ENCODE assay signal across 26 cellular contexts in the genomic region with DNA sequence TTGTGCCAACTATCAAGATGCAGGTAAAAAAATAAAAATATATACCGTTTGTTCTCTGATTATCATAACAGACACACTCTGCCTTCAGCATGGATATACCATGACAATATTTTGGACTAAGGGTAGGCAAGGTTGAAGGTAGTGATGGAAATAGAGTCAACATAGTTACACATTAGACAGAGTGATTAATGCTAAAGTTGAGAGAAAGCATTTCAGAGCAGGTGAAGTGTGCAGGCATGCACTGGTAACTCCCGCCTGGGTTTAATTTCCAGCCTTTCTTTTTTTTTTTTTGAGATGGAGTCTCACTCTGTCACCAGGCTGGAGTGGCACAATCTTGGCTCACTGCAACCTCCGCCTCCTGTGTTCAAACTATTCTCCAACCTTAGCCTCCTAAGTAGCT.
DNase-seq lines count a peak whose midpoint lies in the region; ATAC-seq, FAIRE-seq and TF ChIP-seq lines count a peak whose summit lies in the region.
"Had no signal": no experiment of that assay in that cellular context is flagged by ENCODE, and none has a peak within 500 bp of the region (broad histone marks: within the 10 kb centered on the region; RNA-seq: fewer than 3 reads in every experiment).

No MANE protein-coding gene starts in this region.

- H3K4me1 ChIP-seq in transverse colon: no peaks in the 10 kb centered on the region
- no peaks in the 10 kb centered on the region for H3K4me1 ChIP-seq in PC-9 (replicated peaks; ENCODE audit: insufficient read depth)
- H3K4me1 ChIP-seq: BE2C had no signal

- no peak for ATAC-seq in GM19324 (IDR thresholded peaks at IDR 0.05; ENCODE audit: low FRiP score, unreplicated experiment)
- ATAC-seq: GM12878 had no signal

- no peaks in the 10 kb centered on the region for H3K27me3 ChIP-seq in transverse colon
- no peaks in the 10 kb centered on the region; the same call in 1 of the 2 replicates for H3K27me3 ChIP-seq in PC-9 (ENCODE audit: insufficient read depth, low read depth)
- H3K27me3 ChIP-seq: BE2C, BLaER1 had no signal

- POLR2A ChIA-PET in PC-9 (lab: Charles Lee; ENCODE audit: unreplicated experiment): no interaction called here

- peak; percentile 43 for FAIRE-seq in H54 (lab: Jason Lieb, UNC)
- FAIRE-seq: A204.1, D721Med, GM12878, GM12892, GM18507, GM19239 had no signal

- intact Hi-C loops in transverse colon (cut with DNase I; ENCODE audit: low total_unique reads): no loop called here
- intact Hi-C loops in PC-9 (cut with micrococcal nuclease; ENCODE audit: unreplicated experiment): no loop called here

- in situ Hi-C loops in transverse colon (cut with MboI; ENCODE audit: low pct_ligation_motif_present in 1 of 4, low pct_unique_long_range_greater_than_20kb in 1 of 4, low sequenced_read_pairs in 3 of 4): no loop called here

- no peaks in the 10 kb centered on the region for H3K9me2 ChIP-seq in PC-9 (ENCODE audit: insufficient read depth)

- TF ChIP-seq POLR2A in H54 (IDR thresholded peaks at IDR 0.05; ENCODE audit: low read depth, low read length): no peak
- TF ChIP-seq POLR2A in transverse colon (IDR thresholded peaks at IDR 0.05): no peak

- CTCF ChIA-PET in PC-9 (lab: Charles Lee): no interaction called here

- no TSS peak for BruUV-seq in PC-9 (replicated peaks; lab: Mats Ljungman, UMichigan)

- DNase-seq in H54 (ENCODE audit: insufficient read length, low spot score) (no peak), kidney glomerular epithelial cell (lab: John Stamatoyannopoulos, UW) (peak; percentile 7), left kidney (ENCODE audit: low read depth, low spot score) (peak; percentile 72), transverse colon (no peak), PC-9 (no peak), NCI-H1436 treated with DMSO at 0.1 percent for 48 hours (lab: John Stamatoyannopoulos, UW) (no peak)
- DNase-seq: 8988T; ACHN; BE2C; C1 segment of cervical spinal cord; Calu3; CD4-positive, alpha-beta memory T cell; CD4-positive, CD25-positive, alpha-beta regulatory T cell; CD8-positive, alpha-beta memory T cell; COR-L47; DND-41; EL; GDM1 had no signal

- H2AFZ ChIP-seq in PC-9: no peak overlapping the region

- 78 to 82% methylated on average over 3 of the region's 3 CpGs for WGBS in transverse colon (ENCODE audit: low coverage in 1 of 2), 2 donors

- H3K79me2 ChIP-seq in PC-9 (ENCODE audit: low read depth): no peaks in the 10 kb centered on the region

- no peak overlapping the region for H3K27ac ChIP-seq in transverse colon
- no peak overlapping the region for H3K27ac ChIP-seq in PC-9
- H3K27ac ChIP-seq: BLaER1 had no signal

- H3F3A ChIP-seq in PC-9 (ENCODE audit: insufficient read depth, low read depth): no peaks in the 10 kb centered on the region

- H3K4me3 ChIP-seq in transverse colon (no peak overlapping the region), PC-9 (no peak overlapping the region)
- H3K4me3 ChIP-seq: BLaER1, GM12878 had no signal

- no peak for TF ChIP-seq EP300 in transverse colon (IDR thresholded peaks at IDR 0.05; ENCODE audit: low read depth)

- TF ChIP-seq CTCF in transverse colon (IDR thresholded peaks at IDR 0.05): no peak
- no peak for TF ChIP-seq CTCF in PC-9 (conservative IDR thresholded peaks at IDR 0.05)

- no peaks in the 10 kb centered on the region for H4K20me1 ChIP-seq in PC-9 (ENCODE audit: insufficient read depth)
- H4K20me1 ChIP-seq: BLaER1 had no signal

- H3K36me3 ChIP-seq in transverse colon (no peaks in the 10 kb centered on the region), PC-9 (ENCODE audit: low read depth) (no peaks in the 10 kb centered on the region)
- H3K36me3 ChIP-seq: BE2C, BLaER1 had no signal

- H3K4me2 ChIP-seq in PC-9: no peak overlapping the region
- H3K4me2 ChIP-seq: BLaER1 had no signal

- H3K9me3 ChIP-seq in transverse colon (no peaks in the 10 kb centered on the region), PC-9 (ENCODE audit: insufficient read depth, low read depth) (no peaks in the 10 kb centered on the region; the same call in 1 of the 2 replicates)
- H3K9me3 ChIP-seq: BE2C, BLaER1 had no signal

Comparison
In these comparisons a context has a peak if more than half of its experiments do, and no peak if none do; other contexts are left out.
1. DNase-seq: peak in kidney glomerular epithelial cell (single experiment) and left kidney (single experiment); none in H54 (single experiment), transverse colon (single experiment), PC-9 (0 of 2) and NCI-H1436 treated with DMSO at 0.1 percent for 48 hours (single experiment).